Comparison of ENCODE assay signal across 8 cellular contexts in genomic region chr10:112446055-112446854, GRCh38. TPM values are rescaled to one million over a fixed set of nuclear protein-coding genes. Genes with fewer than 3 reads are reported as not detected.
DNase-seq lines count a peak whose midpoint lies in the region; ATAC-seq, FAIRE-seq and TF ChIP-seq lines count a peak whose summit lies in the region.

No MANE protein-coding gene starts in this region.

- H3K36me3 ChIP-seq in thyroid gland, result peaks cover 3 to 17% of the 10 kb centered on the region in 2 donors

- H3K27ac ChIP-seq in thyroid gland, result peak overlapping the region; percentile 73 to 86 (median 85)

- no peaks in the 10 kb centered on the region for H3K27me3 ChIP-seq in thyroid gland

- H3K4me3 ChIP-seq in AG09309 (ENCODE audit: control insufficient read depth, low read depth, low read length) (peak overlapping the region; percentile 100), cardiac fibroblast (replicated peaks in 1 of 2; ENCODE audit: low read depth in 2 of 2, low read length in 2 of 2) (peak overlapping the region; percentile 80 to 93), lower leg skin (ENCODE audit: low read depth, poor library complexity, severe bottlenecking) (peak overlapping the region; percentile 88), thyroid gland (replicated peaks in 1 of 3) (peak overlapping the region; percentile 78 to 96 (median 86))

- no peak for FAIRE-seq in frontal cortex (lab: Jason Lieb, UNC)

- intact Hi-C loops in lower leg skin (cut with DNase I; ENCODE audit: low total_unique reads) (no loop called here), thyroid gland (cut with DNase I) (no loop called here)

- DNase-seq in AG09309 (ENCODE audit: low read depth) (no peak), OCI-M1 (lab: John Stamatoyannopoulos, UW) (peak; percentile 59), cardiac fibroblast (ENCODE audit: low read depth in 2 of 2) (peak; percentile 6 to 44), lower leg skin (ENCODE audit: low spot score in 2 of 2) (no peak), thyroid gland (peak in 1 of 2 donors; percentile 1), frontal cortex (ENCODE audit: low spot score in 2 of 2) (no peak)

- no peaks in the 10 kb centered on the region for H3K9me3 ChIP-seq in thyroid gland

- peaks cover 12 to 17% of the 10 kb centered on the region in 2 donors for H3K4me1 ChIP-seq in thyroid gland

- 3 to 4% methylated on average over 20 of the region's 20 CpGs for WGBS in lower leg skin, 2 donors
- whole genome bisulfite sequencing in thyroid gland, 2 donors, result 6% methylated on average over 20 of the region's 20 CpGs

- TF ChIP-seq POLR2A in lower leg skin (IDR thresholded peaks at IDR 0.05) (no peak), thyroid gland (IDR thresholded peaks at IDR 0.05) (no peak)

- TF ChIP-seq CTCF in AG09309 (IDR thresholded peaks at IDR 0.05; ENCODE audit: control insufficient read depth, insufficient read depth, low read depth, low read length, missing control alignments) (no peak), cardiac fibroblast (IDR thresholded peaks at IDR 0.05; ENCODE audit: low read depth, low read length) (no peak), lower leg skin (IDR thresholded peaks at IDR 0.05) (no peak), thyroid gland (IDR thresholded peaks at IDR 0.05) (no peak)

- ATAC-seq in GM21528 (IDR thresholded peaks at IDR 0.05; ENCODE audit: low FRiP score, unreplicated experiment) (peak; percentile 45), GM19023 (IDR thresholded peaks at IDR 0.05; ENCODE audit: unreplicated experiment) (no peak)

RNA-seq across cellular contexts. Expression of gene ZDHHC6, which starts 0.5 kb away (rescaled TPM):
- total RNA-seq in lower leg skin, result 10 to 100 TPM in 3 of 4 donors, 1 to 10 TPM in 1; 10.0 to 30.6 (median 15.8) TPM
- total RNA-seq in thyroid gland, result 10 to 100 TPM; 26.5 to 39.2 (median 34.1) TPM
- 31.0 TPM for total RNA-seq in frontal cortex

RNA-seq across cellular contexts. Expression of gene VTI1A, which starts 0.8 kb away (rescaled TPM):
- total RNA-seq in lower leg skin (10 to 100 TPM; 30.8 to 85.7 (median 35.6) TPM), thyroid gland (10 to 100 TPM; 49.3 to 84.5 (median 61.2) TPM), frontal cortex (48.1 TPM)

Comparison
In these comparisons a context has a peak if more than half of its experiments do, and no peak if none do; other contexts are left out.
1. DNase-seq: peak in OCI-M1 (single experiment) and cardiac fibroblast (2 of 2); none in AG09309 (single experiment), lower leg skin (0 of 2) and frontal cortex (0 of 2).
2. Peak in every context shown above with its lines, with median percentiles within 50 percentile points of each other: H3K4me3 ChIP-seq.